Comparison of ENCODE assay signal across 9 cellular contexts in the genomic region with DNA sequence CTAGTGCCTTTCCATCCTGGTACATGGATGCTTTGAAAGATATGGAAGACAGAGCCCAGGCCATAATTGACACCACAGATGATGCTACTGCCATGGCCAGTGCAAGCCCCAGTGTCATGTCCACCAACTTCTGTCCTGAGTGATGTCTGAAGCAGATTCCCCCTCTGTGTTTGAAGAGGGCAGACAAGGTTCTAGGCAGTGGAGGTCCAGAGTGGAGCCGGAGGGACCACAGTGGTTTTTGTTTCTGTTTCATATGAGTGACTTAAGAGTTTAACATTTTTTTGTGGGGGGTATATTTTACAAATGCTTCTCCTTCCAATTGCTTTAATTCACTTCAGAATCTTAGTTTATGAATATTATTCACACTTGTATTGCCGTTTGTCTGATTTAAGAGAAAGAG.
"Had no signal": no experiment of that assay in that cellular context is flagged by ENCODE, and none has a peak within 500 bp of the region (broad histone marks: within the 10 kb centered on the region; RNA-seq: fewer than 3 reads in every experiment).

No MANE protein-coding gene starts in this region.

- ATAC-seq: GM23338, HCT116 had no signal

- H3K27ac ChIP-seq: GM23248 had no signal

- H3K36me3 ChIP-seq: HAP-1 had no signal

- H3K9me3 ChIP-seq: HAP-1 had no signal

- H2AFZ ChIP-seq: GM23248, GM23338 had no signal

- H3K4me1 ChIP-seq: HAP-1 had no signal

- H3K9ac ChIP-seq: GM23248 had no signal

- H3K4me2 ChIP-seq: GM23338 had no signal

- DNase-seq: GM23248, GOT3, H7, H9, HCEC 1CT, HFFc6 had no signal

- H3K4me3 ChIP-seq: GM23248, GM23338, HAP-1 had no signal
